ENCODE assay signal across 24 cellular contexts in genomic region chr1:2917284-2917683, GRCh38.
"Had no signal": no experiment of that assay in that cellular context is flagged by ENCODE, and none has a peak within 500 bp of the region (broad histone marks: within the 10 kb centered on the region; RNA-seq: fewer than 3 reads in every experiment).

No MANE protein-coding gene starts in this region.

- H3K27me3 ChIP-seq: testis, thyroid gland, upper lobe of left lung, upper lobe of right lung, uterus had no signal

- DNase-seq: stimulated activated CD4-positive, alpha-beta T cell treated with anti-CD3 and anti-CD28 coated beads, Interleukin-2, amount 100 ng/mL, for 48 hours; stimulated activated CD4-positive, alpha-beta T cell treated with anti-CD3 and anti-CD28 coated beads, Interleukin-4, amount 100 ng/mL, for 1 hour; stimulated activated CD4-positive, alpha-beta T cell treated with anti-CD3 and anti-CD28 coated beads, Interleukin-4, amount 100 ng/mL, for 24 hours; stimulated activated CD4-positive, alpha-beta T cell treated with anti-CD3 and anti-CD28 coated beads, Interleukin-4, amount 100 ng/mL, for 4 hours; stimulated activated CD8-positive, alpha-beta memory T cell treated with anti-CD3 and anti-CD28 coated beads, Interleukin-4, amount 100 ng/mL, for 48 hours; stimulated activated naive B cell treated with anti-CD40 and anti-IgM and Interleukin-4, amounts not matched to agents 10 μg/mL and 1 μg/mL and 100 μg/mL, for 72 hours; stimulated activated naive CD4-positive, alpha-beta T cell; stimulated activated naive CD4-positive, alpha-beta T cell treated with Interleukin-2 at 50 U/mL for 16 hours; stimulated activated naive CD8-positive, alpha-beta T cell treated with anti-CD3 and anti-CD28 coated beads, Interleukin-15, amount 100 ng/mL, for 72 hours; stimulated activated naive CD8-positive, alpha-beta T cell treated with anti-CD3 and anti-CD28 coated beads, Interleukin-15, Interleukin-2, amounts not matched to agents 100 U/mL and 50 U/mL, for 24 hours; stomach; substantia nigra; testis; thyroid gland; tibial artery; transverse colon; trophoblast cell; upper lobe of right lung; uterus had no signal

- H3K4me1 ChIP-seq: suprapubic skin, testis, thyroid gland, tibial nerve, transverse colon, upper lobe of left lung, upper lobe of right lung, uterus, vagina had no signal

- H3K4me3 ChIP-seq: stomach, suprapubic skin, testis, thoracic aorta, thyroid gland, tibial artery, tibial nerve, transverse colon, upper lobe of left lung, upper lobe of right lung, uterus, vagina had no signal

- H3K36me3 ChIP-seq: stomach, suprapubic skin, thoracic aorta, thyroid gland, tibial artery, tibial nerve, transverse colon, upper lobe of left lung, upper lobe of right lung, uterus, vagina had no signal

- H3K27ac ChIP-seq: stomach, suprapubic skin, testis, thoracic aorta, thyroid gland, tibial artery, tibial nerve, transverse colon, upper lobe of left lung, upper lobe of right lung, uterus, vagina had no signal

- H3K9me3 ChIP-seq: stomach, suprapubic skin, testis, thoracic aorta, thyroid gland, tibial artery, tibial nerve, transverse colon, upper lobe of left lung, upper lobe of right lung, uterus, vagina had no signal
